8 cellular contexts compared by ENCODE assay signal in the genomic region with DNA sequence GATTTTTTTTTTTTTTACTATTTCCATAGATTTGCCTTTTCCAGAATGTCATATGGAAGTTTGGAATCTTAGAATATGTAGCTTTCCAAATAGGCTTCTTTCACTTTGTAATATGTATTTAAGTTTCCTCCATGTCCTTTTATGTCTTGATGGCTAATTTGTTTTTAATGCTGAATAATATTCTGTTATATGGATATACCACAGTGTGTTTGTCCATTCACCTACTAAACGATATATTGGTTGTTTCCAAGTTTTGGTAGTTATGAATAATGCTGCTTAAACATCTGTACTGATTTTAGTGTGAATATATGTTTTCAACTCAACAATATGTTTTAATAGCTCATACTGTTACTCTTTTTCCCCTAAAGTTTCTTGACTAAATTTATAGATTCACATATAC.
"Had no signal": no experiment of that assay in that cellular context is flagged by ENCODE, and none has a peak within 500 bp of the region (broad histone marks: within the 10 kb centered on the region; RNA-seq: fewer than 3 reads in every experiment).

No MANE protein-coding gene starts in this region.

- DNase-seq: GDM1, GF-D8 had no signal

- FAIRE-seq: G401.6, GM12878, GM12891, GM12892, GM18507, GM19239 had no signal

- ATAC-seq: GM12878 had no signal

- H3K4me3 ChIP-seq: GM12878 had no signal
